Comparison of ENCODE assay signal across 17 cellular contexts in the genomic region with DNA sequence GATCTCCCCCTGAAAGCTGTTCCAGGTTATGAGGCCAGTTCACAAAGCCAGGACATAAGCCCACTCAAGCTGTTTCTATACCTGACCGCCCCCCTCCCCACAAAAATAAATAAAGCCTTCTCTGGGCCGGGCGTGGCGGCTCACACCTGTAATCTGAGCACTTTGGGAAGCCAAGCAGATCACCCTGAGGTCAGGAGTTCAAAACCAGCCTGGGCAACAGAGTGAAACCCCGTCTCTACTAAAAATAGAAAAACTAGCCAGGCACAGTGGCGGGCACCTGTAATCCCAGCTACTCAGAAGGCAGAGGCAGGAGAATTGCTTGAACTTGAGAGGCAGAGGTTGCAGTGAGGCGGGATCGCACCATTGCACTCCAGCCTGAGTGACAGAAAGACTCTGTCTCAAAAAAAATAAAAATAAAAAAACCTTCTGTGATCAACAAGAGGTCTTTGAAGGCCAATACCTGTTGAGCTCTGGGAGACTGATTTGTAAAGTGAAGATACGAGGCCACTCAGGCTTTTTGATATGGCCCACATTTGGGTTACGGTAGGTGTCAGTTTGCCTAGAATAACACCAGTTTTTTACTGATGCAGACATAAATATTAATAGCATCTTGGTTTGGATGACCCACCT.
"Had no signal": no experiment of that assay in that cellular context is flagged by ENCODE, and none has a peak within 500 bp of the region (broad histone marks: within the 10 kb centered on the region; RNA-seq: fewer than 3 reads in every experiment).

No MANE protein-coding gene starts in this region.

- H3K27ac Mint-ChIP-seq: activated CD4-positive, alpha-beta T cell treated with anti-CD3 and anti-CD28 coated beads, Interleukin-2, amount 10 ng/mL, durations not matched to agents 24 days and 14 days; dendritic cell treated with granulocyte-macrophage colony-stimulating factor and Interleukin-4, amounts not matched to agents 40 ng/mL and 50 ng/mL, for 4 days; effector memory CD8-positive, alpha-beta T cell; stimulated activated naive B cell treated with anti-CD40 and anti-IgM and Interleukin-4, amounts not matched to agents 10 μg/mL and 1 μg/mL and 100 μg/mL, for 72 hours; WTC11 had no signal

- ATAC-seq: activated naive CD4-positive, alpha-beta T cell treated with anti-CD3 and anti-CD28 coated beads, Interleukin-2, amount 50 U/mL, for 72 hours; effector memory CD8-positive, alpha-beta T cell; left cardiac atrium; naive thymus-derived CD8-positive, alpha-beta T cell; right cardiac atrium; stimulated activated naive B cell treated with anti-CD40 and anti-IgM and Interleukin-4, amounts not matched to agents 10 μg/mL and 1 μg/mL and 100 μg/mL, for 72 hours; WTC11 had no signal

- H3K4me3 Mint-ChIP-seq: activated CD4-positive, alpha-beta T cell treated with anti-CD3 and anti-CD28 coated beads, Interleukin-2, amount 10 ng/mL, durations not matched to agents 24 days and 14 days; dendritic cell treated with granulocyte-macrophage colony-stimulating factor and Interleukin-4, amounts not matched to agents 40 ng/mL and 50 ng/mL, for 4 days; effector memory CD8-positive, alpha-beta T cell; stimulated activated naive B cell treated with anti-CD40 and anti-IgM and Interleukin-4, amounts not matched to agents 10 μg/mL and 1 μg/mL and 100 μg/mL, for 72 hours had no signal

- H3K27me3 ChIP-seq: transverse colon had no signal

- H3K36me3 Mint-ChIP-seq: brain had no signal

- H3K4me3 ChIP-seq: lung had no signal

- DNase-seq: activated CD4-positive, alpha-beta T cell treated with anti-CD3 and anti-CD28 coated beads, Interleukin-2, amount 10 ng/mL, durations not matched to agents 24 days and 14 days; amniotic stem cell; cerebellar nuclear complex; effector memory CD8-positive, alpha-beta T cell; left cardiac atrium; naive thymus-derived CD8-positive, alpha-beta T cell; right cardiac atrium; stimulated activated CD4-positive, alpha-beta T cell treated with anti-CD3 and anti-CD28 coated beads, Interleukin-2, amount 100 ng/mL, for 24 hours; stimulated activated naive B cell treated with anti-CD40 and anti-IgM and Interleukin-4, amounts not matched to agents 10 μg/mL and 1 μg/mL and 100 μg/mL, for 72 hours; substantia nigra; transverse colon had no signal

- H3K27me3 Mint-ChIP-seq: dendritic cell treated with granulocyte-macrophage colony-stimulating factor and Interleukin-4, amounts not matched to agents 40 ng/mL and 50 ng/mL, for 4 days; effector memory CD8-positive, alpha-beta T cell; stimulated activated naive B cell treated with anti-CD40 and anti-IgM and Interleukin-4, amounts not matched to agents 10 μg/mL and 1 μg/mL and 100 μg/mL, for 72 hours had no signal

- H3K36me3 ChIP-seq: transverse colon had no signal

- H3K9me3 Mint-ChIP-seq: activated CD4-positive, alpha-beta T cell treated with anti-CD3 and anti-CD28 coated beads, Interleukin-2, amount 10 ng/mL, durations not matched to agents 24 days and 14 days; activated T-helper 2 cell treated with anti-CD3 and anti-CD28 coated beads, Interferon-gamma antibody, Interleukin-2, Interleukin-4, amounts not matched to agents 10 μg/mL and 5 μg/mL and 100 μg/mL, durations not matched to agents 14 hours and 24 hours and 36 hours; dendritic cell treated with granulocyte-macrophage colony-stimulating factor and Interleukin-4, amounts not matched to agents 40 ng/mL and 50 ng/mL, for 4 days; effector memory CD8-positive, alpha-beta T cell; naive thymus-derived CD8-positive, alpha-beta T cell; stimulated activated naive B cell treated with anti-CD40 and anti-IgM and Interleukin-4, amounts not matched to agents 10 μg/mL and 1 μg/mL and 100 μg/mL, for 72 hours had no signal

- H3K9me3 ChIP-seq: transverse colon had no signal
